ENCODE assay signal across 23 cellular contexts in genomic region chr19:30105316-30105715, GRCh38.
DNase-seq lines count a peak whose midpoint lies in the region; ATAC-seq, FAIRE-seq and TF ChIP-seq lines count a peak whose summit lies in the region.
"Had no signal": no experiment of that assay in that cellular context is flagged by ENCODE, and none has a peak within 500 bp of the region (broad histone marks: within the 10 kb centered on the region; RNA-seq: fewer than 3 reads in every experiment).

No MANE protein-coding gene starts in this region.

- WGBS in GM12878 (ENCODE audit: insufficient coverage, insufficient replicate concordance, low lambda C conversion rate, missing lambda C conversion rate) = 58% methylated on average over 8 of the region's 8 CpGs

- no peak overlapping the region for H2AFZ ChIP-seq in GM12878 (ENCODE audit: control insufficient read depth, low read depth, low read length)
- H2AFZ ChIP-seq: GM23248 had no signal

- H3K27me3 ChIP-seq in GM12878 (replicated peaks in 1 of 2; ENCODE audit: control insufficient read depth in 2 of 2, insufficient read depth in 2 of 2, low read length in 1 of 2) = no peaks in the 10 kb centered on the region
- H3K27me3 ChIP-seq: BLaER1 had no signal

- no peak for TF ChIP-seq CTCF in GM12878 (IDR thresholded peaks at IDR 0.05 in 2 of 3, conservative IDR thresholded peaks at IDR 0.05 in 1 of 3; ENCODE audit: control insufficient read depth in 2 of 3, extremely low read depth in 1 of 3, insufficient read depth in 1 of 3, low read depth in 3 of 3, low read length in 3 of 3)

- no peaks in the 10 kb centered on the region for H4K20me1 ChIP-seq in GM12878 (ENCODE audit: control insufficient read depth, insufficient read depth)
- H4K20me1 ChIP-seq: BLaER1 had no signal

- H3K9me3 ChIP-seq in GM12878 (replicated peaks; ENCODE audit: control insufficient read depth, insufficient read depth, low read length) = no peaks in the 10 kb centered on the region; the same call in 2 of the 3 replicates
- H3K9me3 ChIP-seq: BLaER1, Caco-2 had no signal

- H3K36me3 ChIP-seq in GM12878 (ENCODE audit: control insufficient read depth in 2 of 2, insufficient read depth in 2 of 2, low read length in 1 of 2) = no peaks in the 10 kb centered on the region
- H3K36me3 ChIP-seq: BLaER1 had no signal

- no peak for FAIRE-seq in GM12878 (lab: Jason Lieb, UNC)
- FAIRE-seq: A204.1, G401.6, GM19239, H1 had no signal

- in situ Hi-C loops in GM12878 (cut with MboI) = no loop called here

- DNase-seq in Right ventricle myocardium inferior (ENCODE audit: missing footprints) (peak; percentile 6), left cardiac atrium (no peak), GM12878 (ENCODE audit: low read depth, low spot score) (no peak), posterior vena cava (ENCODE audit: low spot score) (peak; percentile 66), NCI-H1694 (lab: John Stamatoyannopoulos, UW) (no peak)
- no peak for DNase-seq in stimulated activated effector memory CD8-positive, alpha-beta T cell treated with anti-CD3 and anti-CD28 coated beads, Interleukin-12 subunit alpha, Interleukin-12 subunit beta, amount 100 ng/mL, for 72 hours (ENCODE audit: low spot score in 2 of 2)
- DNase-seq: Caco-2; CD4-positive, CD25-positive, alpha-beta regulatory T cell; CD8-positive, alpha-beta T cell; DMS153; DND-41; GM23248; H9 had no signal

- no peak for ATAC-seq in Right ventricle myocardium inferior
- no peak for ATAC-seq in left cardiac atrium
- ATAC-seq in GM12878 = peak; percentile 21; the same call in 1 of the 3 replicates
- ATAC-seq in stimulated activated effector memory CD8-positive, alpha-beta T cell treated with anti-CD3 and anti-CD28 coated beads, Interleukin-12 subunit alpha, Interleukin-12 subunit beta, amount 100 ng/mL, for 72 hours = no peak
- no peak for ATAC-seq in GM21423 (IDR thresholded peaks at IDR 0.05; ENCODE audit: unreplicated experiment)
- ATAC-seq: CD8-positive, alpha-beta T cell; HCT116 had no signal

- no peak for TF ChIP-seq EP300 in GM12878 (IDR thresholded peaks at IDR 0.05; ENCODE audit: borderline replicate concordance in 1 of 2, control insufficient read depth in 1 of 2, low read depth in 2 of 2, low read length in 2 of 2)

- TF ChIP-seq RAD21 in GM12878 (IDR thresholded peaks at IDR 0.05; ENCODE audit: insufficient read depth, low read depth, low read length) = no peak

- no peak overlapping the region for H3K4me3 Mint-ChIP-seq in stimulated activated effector memory CD8-positive, alpha-beta T cell treated with anti-CD3 and anti-CD28 coated beads, Interleukin-12 subunit alpha, Interleukin-12 subunit beta, amount 100 ng/mL, for 72 hours
- H3K4me3 Mint-ChIP-seq: B cell; CD4-positive, CD25-positive, alpha-beta regulatory T cell; CD8-positive, alpha-beta T cell; H9 had no signal

- no peaks in the 10 kb centered on the region for H3K4me1 Mint-ChIP-seq in stimulated activated effector memory CD8-positive, alpha-beta T cell treated with anti-CD3 and anti-CD28 coated beads, Interleukin-12 subunit alpha, Interleukin-12 subunit beta, amount 100 ng/mL, for 72 hours
- H3K4me1 Mint-ChIP-seq: B cell; CD4-positive, CD25-positive, alpha-beta regulatory T cell had no signal

- intact Hi-C loops in Right ventricle myocardium inferior (cut with DNase I) (no loop called here), left cardiac atrium (cut with DNase I) (no loop called here), GM12878 (cut with micrococcal nuclease; ENCODE audit: unreplicated experiment) (no loop called here), posterior vena cava (cut with DNase I) (no loop called here)

- SMC1A ChIA-PET in GM12878 (lab: Charles Lee; ENCODE audit: uncharacterized antibody, unreplicated experiment) = no interaction called here

- H3K79me2 ChIP-seq in GM12878 (ENCODE audit: control insufficient read depth, insufficient read depth, low read length) = no peaks in the 10 kb centered on the region

- CTCF ChIA-PET in GM12878 (lab: Yijun Ruan, JAX) = no interaction called here

- BruUV-seq in GM12878 (replicated peaks; lab: Mats Ljungman, UMichigan) = no TSS peak

- no peaks in the 10 kb centered on the region for H3K36me3 Mint-ChIP-seq in stimulated activated effector memory CD8-positive, alpha-beta T cell treated with anti-CD3 and anti-CD28 coated beads, Interleukin-12 subunit alpha, Interleukin-12 subunit beta, amount 100 ng/mL, for 72 hours
- H3K36me3 Mint-ChIP-seq: CD8-positive, alpha-beta T cell had no signal

- RAD21 ChIA-PET in GM12878 (lab: Charles Lee; ENCODE audit: unreplicated experiment) = interaction anchor here (0.9 kb wide), 1 partner anchor 75 kb away, joined by 3 read pairs; no protein-coding TSS in a partner anchor

- H3K27ac Mint-ChIP-seq in stimulated activated effector memory CD8-positive, alpha-beta T cell treated with anti-CD3 and anti-CD28 coated beads, Interleukin-12 subunit alpha, Interleukin-12 subunit beta, amount 100 ng/mL, for 72 hours = no peak overlapping the region
- H3K27ac Mint-ChIP-seq: B cell; CD4-positive, CD25-positive, alpha-beta regulatory T cell; CD8-positive, alpha-beta T cell; H9 had no signal

- H3K27ac ChIP-seq in GM12878 (ENCODE audit: control insufficient read depth, insufficient read depth) = no peak overlapping the region
- H3K27ac ChIP-seq: 22Rv1, BLaER1, C4-2B, GM23248 had no signal

- POLR2A ChIA-PET in GM12878 (lab: Charles Lee) = no interaction called here

- TF ChIP-seq POLR2A in GM12878 (IDR thresholded peaks at IDR 0.05; ENCODE audit: low read depth, low read length) = no peak

- no peak overlapping the region for H3K4me2 ChIP-seq in GM12878 (ENCODE audit: control insufficient read depth, insufficient read depth)
- H3K4me2 ChIP-seq: BLaER1 had no signal

- no peak overlapping the region for H3K9ac ChIP-seq in GM12878 (ENCODE audit: control insufficient read depth, insufficient read depth, low read length)
- H3K9ac ChIP-seq: BLaER1, GM23248 had no signal

- no peaks in the 10 kb centered on the region for H3K4me1 ChIP-seq in GM12878 (ENCODE audit: control insufficient read depth, insufficient read depth, low read length)
- H3K4me1 ChIP-seq: BLaER1, Caco-2 had no signal

- peaks cover 4% of the 10 kb centered on the region for H3K9me3 Mint-ChIP-seq in stimulated activated effector memory CD8-positive, alpha-beta T cell treated with anti-CD3 and anti-CD28 coated beads, Interleukin-12 subunit alpha, Interleukin-12 subunit beta, amount 100 ng/mL, for 72 hours
- H3K9me3 Mint-ChIP-seq: CD8-positive, alpha-beta T cell had no signal

- H3K4me3 ChIP-seq in GM12878 = no peak overlapping the region
- H3K4me3 ChIP-seq: BLaER1, GM23248 had no signal

TF ChIP-seq in GM12878, 131 proteins besides CTCF, POLR2A, EP300 and RAD21:
- TF ChIP-seq NBN (IDR thresholded peaks at IDR 0.05) (no peak), MXI1 (IDR thresholded peaks at IDR 0.05; ENCODE audit: low read depth, low read length) (no peak), TCF7 (IDR thresholded peaks at IDR 0.05; ENCODE audit: borderline replicate concordance) (no peak)
TF ChIP-seq in GM12878: peak in this region for 0.

Comparison
In these comparisons a context has a peak if more than half of its experiments do, and no peak if none do; other contexts are left out.
1. DNase-seq: peak in Right ventricle myocardium inferior (single experiment) and posterior vena cava (single experiment); none in left cardiac atrium (single experiment), GM12878 (single experiment), NCI-H1694 (single experiment) and stimulated activated effector memory CD8-positive, alpha-beta T cell treated with anti-CD3 and anti-CD28 coated beads, Interleukin-12 subunit alpha, Interleukin-12 subunit beta, amount 100 ng/mL, for 72 hours (0 of 2).